16 cellular contexts compared by ENCODE assay signal in genomic region chr10:52442576-52442975, GRCh38.
DNase-seq lines count a peak whose midpoint lies in the region.
"Had no signal": no experiment of that assay in that cellular context is flagged by ENCODE, and none has a peak within 500 bp of the region (broad histone marks: within the 10 kb centered on the region; RNA-seq: fewer than 3 reads in every experiment).

No MANE protein-coding gene starts in this region.

- no peak overlapping the region for H2BK12ac ChIP-seq in mesenchymal stem cell (ENCODE audit: low read length in 2 of 2)

- H3K9ac ChIP-seq in mesenchymal stem cell (ENCODE audit: low read length), result peak overlapping the region; percentile 90

- no peak overlapping the region for H2BK15ac ChIP-seq in mesenchymal stem cell (ENCODE audit: low read depth, poor library complexity, severe bottlenecking)

- H2BK5ac ChIP-seq in mesenchymal stem cell (ENCODE audit: low read depth, low read length, poor library complexity, severe bottlenecking), result no peak overlapping the region

- no peaks in the 10 kb centered on the region for H3K79me1 ChIP-seq in mesenchymal stem cell (replicated peaks; ENCODE audit: low read length, poor library complexity, severe bottlenecking)

- H3K4me1 ChIP-seq in mesenchymal stem cell (ENCODE audit: control insufficient read depth, insufficient read depth, low read depth, low read length), result no peaks in the 10 kb centered on the region
- H3K4me1 ChIP-seq: gastroesophageal sphincter, pancreas had no signal

- H3K9me3 ChIP-seq in mesenchymal stem cell (ENCODE audit: control insufficient read depth, low read length), result no peaks in the 10 kb centered on the region
- H3K9me3 ChIP-seq: gastroesophageal sphincter, pancreas had no signal

- H4K91ac ChIP-seq in mesenchymal stem cell (ENCODE audit: low read length), result no peak overlapping the region

- no peak overlapping the region for H2BK120ac ChIP-seq in mesenchymal stem cell (ENCODE audit: low read depth, low read length)

- H3K27me3 ChIP-seq in mesenchymal stem cell (ENCODE audit: control insufficient read depth in 1 of 2, insufficient read depth in 1 of 2, low read length in 2 of 2), result no peaks in the 10 kb centered on the region
- H3K27me3 ChIP-seq: gastroesophageal sphincter, pancreas had no signal

- no peak overlapping the region for H3K27ac ChIP-seq in mesenchymal stem cell (ENCODE audit: low read length, poor library complexity, severe bottlenecking)
- H3K27ac ChIP-seq: gastroesophageal sphincter, pancreas had no signal

- H3K14ac ChIP-seq in mesenchymal stem cell (ENCODE audit: low read length in 2 of 2), result no peak overlapping the region

- H3K4me3 ChIP-seq in mesenchymal stem cell (ENCODE audit: insufficient read depth in 1 of 2, low read depth in 1 of 2, low read length in 2 of 2), result no peak overlapping the region
- H3K4me3 ChIP-seq: gastroesophageal sphincter, pancreas had no signal

- H3K23ac ChIP-seq in mesenchymal stem cell (ENCODE audit: low read length in 2 of 2), result no peak overlapping the region

- no peak overlapping the region for H3K4me2 ChIP-seq in mesenchymal stem cell (ENCODE audit: low read length, poor library complexity, severe bottlenecking)

- no peak overlapping the region for H4K8ac ChIP-seq in mesenchymal stem cell (ENCODE audit: low read length)

- no peak overlapping the region for H2AFZ ChIP-seq in mesenchymal stem cell (ENCODE audit: low read depth, low read length)

- no peaks in the 10 kb centered on the region for H3K36me3 ChIP-seq in mesenchymal stem cell (ENCODE audit: control insufficient read depth in 1 of 2, insufficient read depth in 2 of 2, low read depth in 1 of 2, low read length in 2 of 2)
- H3K36me3 ChIP-seq: gastroesophageal sphincter, pancreas had no signal

- no peak overlapping the region for H2AK5ac ChIP-seq in mesenchymal stem cell (ENCODE audit: low read length, severe bottlenecking)

- H3K4ac ChIP-seq in mesenchymal stem cell (ENCODE audit: low read depth in 1 of 2, low read length in 2 of 2), result no peak overlapping the region

- intact Hi-C loops in head of caudate nucleus (cut with DNase I), result no loop called here

- DNase-seq in COLO829 (ENCODE audit: low spot score) (peak; percentile 2), LoVo (ENCODE audit: low spot score) (peak; percentile 33), dermis blood vessel endothelial cell (peak; percentile 47), mesenchymal stem cell (peak; percentile 68), head of caudate nucleus (no peak), kidney glomerular epithelial cell (lab: John Stamatoyannopoulos, UW) (no peak), cortex of kidney (lab: John Stamatoyannopoulos, UW) (no peak)
- DNase-seq in activated CD4-positive, alpha-beta T cell treated with anti-CD3 and anti-CD28 coated beads for 48 hours, result no peak
- DNase-seq: activated CD4-positive, alpha-beta T cell treated with anti-CD3 and anti-CD28 coated beads, Interleukin-2, amount 50 U/mL, for 4 hours; activated T-cell treated with anti-CD3 and anti-CD28 coated beads, Interleukin-2, amount 50 U/mL, for 4 hours; AML-193; NCI-H2107; NCI-H82; pancreas; SHP77 had no signal

- no peak overlapping the region for H3K18ac ChIP-seq in mesenchymal stem cell (ENCODE audit: low read depth in 1 of 2, low read length in 2 of 2)

Comparison
In these comparisons a context has a peak if more than half of its experiments do, and no peak if none do; other contexts are left out.
1. DNase-seq: peak in COLO829 (single experiment), LoVo (single experiment), dermis blood vessel endothelial cell (single experiment) and mesenchymal stem cell (single experiment); none in head of caudate nucleus (0 of 42), kidney glomerular epithelial cell (single experiment), cortex of kidney (single experiment) and activated CD4-positive, alpha-beta T cell treated with anti-CD3 and anti-CD28 coated beads for 48 hours (single experiment).